Comparison of ENCODE assay signal across 1 cellular context in the genomic region with DNA sequence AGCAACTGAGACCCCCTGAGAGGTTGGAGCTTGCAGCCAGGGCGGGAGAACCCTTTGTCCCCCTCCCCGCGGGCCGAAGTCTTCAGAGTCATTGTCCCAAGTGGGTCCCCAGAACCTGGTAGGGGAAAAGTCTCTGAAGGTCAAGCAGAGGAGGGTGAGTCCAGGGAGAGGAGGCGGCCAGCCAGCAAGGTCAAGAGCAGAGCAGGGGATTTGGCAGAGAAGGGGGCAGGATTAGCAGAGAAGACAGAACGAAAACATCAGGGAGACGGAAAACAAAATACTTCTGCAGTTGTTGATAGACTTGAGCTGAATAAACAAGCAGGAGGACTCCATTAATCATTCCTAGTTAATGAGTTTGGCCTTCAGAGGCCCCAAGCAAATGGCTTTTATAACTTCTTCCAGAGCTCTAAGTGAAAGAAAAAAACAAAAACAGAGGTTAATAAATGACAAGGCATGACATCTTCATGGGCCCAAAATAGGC.
TF ChIP-seq lines count a peak whose summit lies in the region.

No MANE protein-coding gene starts in this region.

TF ChIP-seq in A549, 52 proteins besides CTCF, POLR2A, EP300 and RAD21 (continued from another document):
- TF ChIP-seq, protein P1, sequence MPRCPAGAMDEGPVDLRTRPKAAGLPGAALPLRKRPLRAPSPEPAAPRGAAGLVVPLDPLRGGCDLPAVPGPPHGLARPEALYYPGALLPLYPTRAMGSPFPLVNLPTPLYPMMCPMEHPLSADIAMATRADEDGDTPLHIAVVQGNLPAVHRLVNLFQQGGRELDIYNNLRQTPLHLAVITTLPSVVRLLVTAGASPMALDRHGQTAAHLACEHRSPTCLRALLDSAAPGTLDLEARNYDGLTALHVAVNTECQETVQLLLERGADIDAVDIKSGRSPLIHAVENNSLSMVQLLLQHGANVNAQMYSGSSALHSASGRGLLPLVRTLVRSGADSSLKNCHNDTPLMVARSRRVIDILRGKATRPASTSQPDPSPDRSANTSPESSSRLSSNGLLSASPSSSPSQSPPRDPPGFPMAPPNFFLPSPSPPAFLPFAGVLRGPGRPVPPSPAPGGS (IDR thresholded peaks at IDR 0.05): no peak
- TF ChIP-seq RCOR1 (IDR thresholded peaks at IDR 0.05; ENCODE audit: low read depth, low read length) (no peak), PHF8 (IDR thresholded peaks at IDR 0.05; ENCODE audit: borderline replicate concordance, low read depth) (no peak), HEYL (CRISPR knock-in tag; IDR thresholded peaks at IDR 0.05) (no peak), FOSB (CRISPR knock-in tag; IDR thresholded peaks at IDR 0.05) (no peak), ESRRA (IDR thresholded peaks at IDR 0.05; ENCODE audit: borderline replicate concordance, low read length) (no peak), NR3C1 (IDR thresholded peaks at IDR 0.05) (no peak)
- TF ChIP-seq, protein P2, sequence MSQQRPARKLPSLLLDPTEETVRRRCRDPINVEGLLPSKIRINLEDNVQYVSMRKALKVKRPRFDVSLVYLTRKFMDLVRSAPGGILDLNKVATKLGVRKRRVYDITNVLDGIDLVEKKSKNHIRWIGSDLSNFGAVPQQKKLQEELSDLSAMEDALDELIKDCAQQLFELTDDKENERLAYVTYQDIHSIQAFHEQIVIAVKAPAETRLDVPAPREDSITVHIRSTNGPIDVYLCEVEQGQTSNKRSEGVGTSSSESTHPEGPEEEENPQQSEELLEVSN (IDR thresholded peaks at IDR 0.05; ENCODE audit: borderline replicate concordance, low read depth): no peak
